8 cellular contexts compared by ENCODE assay signal in genomic region chr1:48775817-48776399, GRCh38. TPM values are rescaled to one million over a fixed set of nuclear protein-coding genes. Genes with fewer than 3 reads are reported as not detected.
DNase-seq lines count a peak whose midpoint lies in the region; ATAC-seq lines count a peak whose summit lies in the region.

No MANE protein-coding gene starts in this region.

- H3K4me3 Mint-ChIP-seq in T-helper 1 cell treated with Interleukin-12 subunit alpha and Interleukin-12 subunit beta and Interleukin-4 antibody, amounts not matched to agents 30 μg/mL and 1 μg/mL, for 36 hours = peak overlapping the region; percentile 92

- H3K27me3 Mint-ChIP-seq in T-helper 1 cell treated with Interleukin-12 subunit alpha and Interleukin-12 subunit beta and Interleukin-4 antibody, amounts not matched to agents 30 μg/mL and 1 μg/mL, for 36 hours (ENCODE audit: low read depth) = peaks cover 5% of the 10 kb centered on the region

- H3K27ac ChIP-seq in substantia nigra (ENCODE audit: low read depth, low read length, poor library complexity, severe bottlenecking) = peak overlapping the region; percentile 74

- H3K9me3 Mint-ChIP-seq in T-helper 1 cell treated with Interleukin-12 subunit alpha and Interleukin-12 subunit beta and Interleukin-4 antibody, amounts not matched to agents 30 μg/mL and 1 μg/mL, for 36 hours = no peaks in the 10 kb centered on the region
- no peaks in the 10 kb centered on the region for H3K9me3 Mint-ChIP-seq in activated naive CD4-positive, alpha-beta T cell treated with anti-CD3 and anti-CD28 coated beads, Interleukin-2, amount 50 U/mL, for 72 hours

- DNase-seq in T-helper 1 cell (no peak), left kidney (ENCODE audit: low read depth, low spot score) (peak; percentile 40), substantia nigra (lab: John Stamatoyannopoulos, UW) (no peak), iPS-NIHi7 (ENCODE audit: extremely low spot score) (no peak), NCI-H2196 treated with DMSO at 0.1 percent for 48 hours (lab: John Stamatoyannopoulos, UW; ENCODE audit: unreplicated experiment) (no peak)
- DNase-seq in activated naive CD4-positive, alpha-beta T cell treated with anti-CD3 and anti-CD28 coated beads, Interleukin-2, amount 50 U/mL, for 72 hours (ENCODE audit: low spot score in 2 of 2) = no peak

- peak overlapping the region; percentile 76 for H3K27ac Mint-ChIP-seq in T-helper 1 cell treated with Interleukin-12 subunit alpha and Interleukin-12 subunit beta and Interleukin-4 antibody, amounts not matched to agents 30 μg/mL and 1 μg/mL, for 36 hours
- H3K27ac Mint-ChIP-seq in activated naive CD4-positive, alpha-beta T cell treated with anti-CD3 and anti-CD28 coated beads, Interleukin-2, amount 50 U/mL, for 72 hours = peak overlapping the region; percentile 83 to 87

- peak in 1 of 2 donors; percentile 15 for ATAC-seq in activated naive CD4-positive, alpha-beta T cell treated with anti-CD3 and anti-CD28 coated beads, Interleukin-2, amount 50 U/mL, for 72 hours
- ATAC-seq in HG03135 (IDR thresholded peaks at IDR 0.05; ENCODE audit: unreplicated experiment) = no peak

- H3K36me3 Mint-ChIP-seq in T-helper 1 cell treated with Interleukin-12 subunit alpha and Interleukin-12 subunit beta and Interleukin-4 antibody, amounts not matched to agents 30 μg/mL and 1 μg/mL, for 36 hours (ENCODE audit: low read depth) = peaks cover 3% of the 10 kb centered on the region
- H3K36me3 Mint-ChIP-seq in activated naive CD4-positive, alpha-beta T cell treated with anti-CD3 and anti-CD28 coated beads, Interleukin-2, amount 50 U/mL, for 72 hours = peaks cover 12 to 46% of the 10 kb centered on the region in 2 donors

- H3K4me1 Mint-ChIP-seq in T-helper 1 cell treated with Interleukin-12 subunit alpha and Interleukin-12 subunit beta and Interleukin-4 antibody, amounts not matched to agents 30 μg/mL and 1 μg/mL, for 36 hours (ENCODE audit: low read depth) = peaks cover 15% of the 10 kb centered on the region

RNA-seq across cellular contexts. Expression of gene BEND5, which starts 0.8 kb away (rescaled TPM):
- total RNA-seq in activated naive CD4-positive, alpha-beta T cell treated with anti-CD3 and anti-CD28 coated beads, Interleukin-2, amount 50 U/mL, for 72 hours = 10 to 100 TPM in 1 of 2 donors, under 1 TPM in 1; 0.73 to 51.0 TPM
